In the genomic region with DNA sequence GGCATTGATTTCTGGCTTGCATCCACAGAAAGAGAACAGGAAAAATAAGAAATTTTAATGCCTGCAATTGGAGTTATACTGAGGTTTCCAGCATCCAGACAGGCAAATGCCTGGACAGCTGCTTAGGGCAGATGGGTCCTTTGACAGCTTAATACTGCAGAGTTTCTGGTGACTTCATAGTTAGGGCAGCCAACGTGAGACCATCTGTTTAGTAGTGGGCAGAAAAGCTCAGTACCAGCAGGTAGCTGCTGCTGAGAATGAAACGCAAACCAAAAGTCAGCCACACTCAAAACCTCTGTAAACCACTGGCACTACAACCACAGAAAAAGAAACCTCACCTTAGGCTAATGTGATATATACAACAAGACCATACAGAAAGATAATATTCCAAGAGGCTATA, we compare ENCODE assay signal across 11 cellular contexts.
A peak's percentile ranks its signal among the peaks of the same experiment; 100 is the strongest.
DNase-seq lines count a peak whose midpoint lies in the region; ATAC-seq and TF ChIP-seq lines count a peak whose summit lies in the region.
"Had no signal": no experiment of that assay in that cellular context is flagged by ENCODE, and none has a peak within 500 bp of the region (broad histone marks: within the 10 kb centered on the region; RNA-seq: fewer than 3 reads in every experiment).

No MANE protein-coding gene starts in this region.

- intact Hi-C loops in body of pancreas (cut with DNase I) = no loop called here

- peak; percentile 57 for ATAC-seq in GM18858 (IDR thresholded peaks at IDR 0.05; ENCODE audit: unreplicated experiment)
- ATAC-seq in HG03342 (IDR thresholded peaks at IDR 0.05; ENCODE audit: unreplicated experiment) = peak; percentile 47
- no peak for ATAC-seq in body of pancreas

- DNase-seq in Ammon's horn (ENCODE audit: low spot score) (peak; percentile 56), WERI-Rb-1 (peak; percentile 84), UCSD-AML1 (lab: John Stamatoyannopoulos, UW; ENCODE audit: unreplicated experiment) (no peak), kidney glomerular epithelial cell (lab: John Stamatoyannopoulos, UW) (no peak), body of pancreas (no peak), DMS79 (lab: John Stamatoyannopoulos, UW) (no peak)
- DNase-seq: dermis blood vessel endothelial cell; stimulated activated naive CD4-positive, alpha-beta T cell treated with Interleukin-2 at 50 U/mL for 16 hours had no signal

- TF ChIP-seq CTCF in WERI-Rb-1 (IDR thresholded peaks at IDR 0.05; ENCODE audit: low read depth, low read length) = no peak
- no peak for TF ChIP-seq CTCF in body of pancreas (IDR thresholded peaks at IDR 0.05)

- H3K27me3 ChIP-seq in WERI-Rb-1 (ENCODE audit: insufficient read depth, low read depth, severe bottlenecking) (no peaks in the 10 kb centered on the region), body of pancreas (no peaks in the 10 kb centered on the region)
- H3K27me3 ChIP-seq: BLaER1 treated with 17β-estradiol and CSF1 and Interleukin-3, amounts not matched to agents 10 nM and 100 nM had no signal

- H3K27ac ChIP-seq in WERI-Rb-1 = peak overlapping the region; percentile 90
- H3K27ac ChIP-seq in body of pancreas = no peak overlapping the region
- H3K27ac ChIP-seq: BLaER1 treated with 17β-estradiol and CSF1 and Interleukin-3, amounts not matched to agents 10 nM and 100 nM had no signal

- TF ChIP-seq POLR2A in body of pancreas (IDR thresholded peaks at IDR 0.05) = no peak

- H3K36me3 ChIP-seq in WERI-Rb-1 (no peaks in the 10 kb centered on the region), body of pancreas (replicated peaks in 1 of 2; ENCODE audit: insufficient read depth in 1 of 2, low read depth in 2 of 2) (no peaks in the 10 kb centered on the region)

- 90 to 93% methylated on average over 2 of the region's 2 CpGs for WGBS in body of pancreas, 2 donors

- H3K4me3 ChIP-seq in WERI-Rb-1 (ENCODE audit: low read depth, low read length) (peak overlapping the region; percentile 27), body of pancreas (no peak overlapping the region)
- H3K4me3 ChIP-seq: BLaER1 treated with 17β-estradiol and CSF1 and Interleukin-3, amounts not matched to agents 10 nM and 100 nM had no signal

- H3K4me1 ChIP-seq in body of pancreas = no peaks in the 10 kb centered on the region

- peaks cover 7% of the 10 kb centered on the region for H3K9me3 ChIP-seq in WERI-Rb-1 (ENCODE audit: severe bottlenecking)
- H3K9me3 ChIP-seq in body of pancreas = no peaks in the 10 kb centered on the region

Comparison
In these comparisons a context has a peak if more than half of its experiments do, and no peak if none do; other contexts are left out.
1. DNase-seq: peak in Ammon's horn (single experiment) and WERI-Rb-1 (single experiment); none in UCSD-AML1 (single experiment), kidney glomerular epithelial cell (single experiment), body of pancreas (0 of 4) and DMS79 (single experiment).